Comparison of ENCODE assay signal across 10 cellular contexts in genomic region chr13:98172570-98173405, GRCh38. TPM values are rescaled to one million over a fixed set of nuclear protein-coding genes. Genes with fewer than 3 reads are reported as not detected.
DNase-seq lines count a peak whose midpoint lies in the region; ATAC-seq and TF ChIP-seq lines count a peak whose summit lies in the region.
"Had no signal": no experiment of that assay in that cellular context is flagged by ENCODE, and none has a peak within 500 bp of the region (broad histone marks: within the 10 kb centered on the region; RNA-seq: fewer than 3 reads in every experiment).

No MANE protein-coding gene starts in this region.

- H3K27ac Mint-ChIP-seq in activated naive CD4-positive, alpha-beta T cell treated with anti-CD3 and anti-CD28 coated beads, Interleukin-2, amount 10 ng/mL, durations not matched to agents 7 days and 5 days: no peak overlapping the region
- H3K27ac Mint-ChIP-seq: effector memory CD8-positive, alpha-beta T cell had no signal

- peaks cover 23% of the 10 kb centered on the region for H3K27me3 Mint-ChIP-seq in activated naive CD4-positive, alpha-beta T cell treated with anti-CD3 and anti-CD28 coated beads, Interleukin-2, amount 10 ng/mL, durations not matched to agents 7 days and 5 days

- TF ChIP-seq POLR2A in heart left ventricle (IDR thresholded peaks at IDR 0.05): no peak

- WGBS in heart left ventricle, 4 donors: 35 to 45% (median 41%) methylated on average over 7 of the region's 7 CpGs

- H3K4me2 ChIP-seq in BLaER1 (peak overlapping the region; percentile 41), parathyroid adenoma (ENCODE audit: low read length) (peak overlapping the region; percentile 62)

- peaks cover 25% of the 10 kb centered on the region for H3K9me3 ChIP-seq in BLaER1
- H3K9me3 ChIP-seq in adipocyte (ENCODE audit: control insufficient read depth, low read length): no peaks in the 10 kb centered on the region
- no peaks in the 10 kb centered on the region for H3K9me3 ChIP-seq in heart left ventricle
- no peaks in the 10 kb centered on the region for H3K9me3 ChIP-seq in parathyroid adenoma (ENCODE audit: control insufficient read depth, low read length)
- H3K9me3 ChIP-seq in SJCRH30 (replicated peaks): no peaks in the 10 kb centered on the region

- H3K4me3 ChIP-seq in BLaER1 (no peak overlapping the region), adipocyte (ENCODE audit: low read length) (peak overlapping the region; percentile 67), heart left ventricle (peak overlapping the region in 6 of 12 donors; percentile 25 to 37 (median 28)), parathyroid adenoma (ENCODE audit: low read depth, low read length) (peak overlapping the region; percentile 8), SJCRH30 (no peak overlapping the region)

- H3K9ac ChIP-seq in BLaER1: no peak overlapping the region
- H3K9ac ChIP-seq in adipocyte (ENCODE audit: low read length): peak overlapping the region; percentile 67
- no peak overlapping the region for H3K9ac ChIP-seq in parathyroid adenoma

- DNase-seq in adipocyte (ENCODE audit: low read depth): peak; percentile 58
- DNase-seq in heart left ventricle: no peak
- DNase-seq in NCI-H1105 (lab: John Stamatoyannopoulos, UW): no peak
- DNase-seq in activated naive CD4-positive, alpha-beta T cell treated with anti-CD3 and anti-CD28 coated beads, Interleukin-2, amount 10 ng/mL, durations not matched to agents 7 days and 5 days: no peak
- DNase-seq in SJCRH30: no peak
- DNase-seq: CD4-positive, CD25-positive, alpha-beta regulatory T cell; effector memory CD8-positive, alpha-beta T cell had no signal

- H3K4me1 Mint-ChIP-seq in activated naive CD4-positive, alpha-beta T cell treated with anti-CD3 and anti-CD28 coated beads, Interleukin-2, amount 10 ng/mL, durations not matched to agents 7 days and 5 days: no peaks in the 10 kb centered on the region
- H3K4me1 Mint-ChIP-seq: CD4-positive, CD25-positive, alpha-beta regulatory T cell had no signal

- intact Hi-C loops in heart left ventricle (cut with DNase I): no loop called here

- H3K27ac ChIP-seq in BLaER1: no peak overlapping the region
- H3K27ac ChIP-seq in heart left ventricle: peak overlapping the region; percentile 2 to 76 (median 48)
- H3K27ac ChIP-seq in parathyroid adenoma: peak overlapping the region; percentile 80
- no peak overlapping the region for H3K27ac ChIP-seq in SJCRH30

- no peak overlapping the region for H3K4me3 Mint-ChIP-seq in activated naive CD4-positive, alpha-beta T cell treated with anti-CD3 and anti-CD28 coated beads, Interleukin-2, amount 10 ng/mL, durations not matched to agents 7 days and 5 days
- H3K4me3 Mint-ChIP-seq: CD4-positive, CD25-positive, alpha-beta regulatory T cell; effector memory CD8-positive, alpha-beta T cell had no signal

- H3K36me3 ChIP-seq in BLaER1 (peaks cover 17% of the 10 kb centered on the region), adipocyte (ENCODE audit: control insufficient read depth, insufficient read depth, low read length, severe bottlenecking) (no peaks in the 10 kb centered on the region), heart left ventricle (peaks cover 0 to 4% (median 0%) of the 10 kb centered on the region in 9 donors), parathyroid adenoma (ENCODE audit: control insufficient read depth, insufficient read depth, low read length) (no peaks in the 10 kb centered on the region), SJCRH30 (no peaks in the 10 kb centered on the region; the same call in 1 of the 2 replicates)

- TF ChIP-seq CTCF in heart left ventricle (IDR thresholded peaks at IDR 0.05): no peak
- no peak for TF ChIP-seq CTCF in parathyroid adenoma (IDR thresholded peaks at IDR 0.05)

- H3K79me2 ChIP-seq in parathyroid adenoma: no peaks in the 10 kb centered on the region

- H3K27me3 ChIP-seq in BLaER1 (no peaks in the 10 kb centered on the region), adipocyte (replicated peaks; ENCODE audit: control insufficient read depth, insufficient read depth, low read length) (no peaks in the 10 kb centered on the region), heart left ventricle (no peaks in the 10 kb centered on the region), parathyroid adenoma (ENCODE audit: control insufficient read depth, insufficient read depth, low read length) (no peaks in the 10 kb centered on the region), SJCRH30 (no peaks in the 10 kb centered on the region)

- H3K4me1 ChIP-seq in BLaER1 (peaks cover 33% of the 10 kb centered on the region), adipocyte (ENCODE audit: control insufficient read depth, insufficient read depth, low read length) (peaks cover 42% of the 10 kb centered on the region), heart left ventricle (peaks cover 10 to 48% (median 33%) of the 10 kb centered on the region in 12 donors), parathyroid adenoma (peaks cover 27% of the 10 kb centered on the region), SJCRH30 (peaks cover 14% of the 10 kb centered on the region; the same call in 1 of the 2 replicates)

- peaks cover 35% of the 10 kb centered on the region; the same call in 1 of the 2 replicates for H4K20me1 ChIP-seq in BLaER1

- H3K9me3 Mint-ChIP-seq in activated naive CD4-positive, alpha-beta T cell treated with anti-CD3 and anti-CD28 coated beads, Interleukin-2, amount 10 ng/mL, durations not matched to agents 7 days and 5 days: peaks cover 2% of the 10 kb centered on the region
- H3K9me3 Mint-ChIP-seq: CD4-positive, CD25-positive, alpha-beta regulatory T cell; effector memory CD8-positive, alpha-beta T cell had no signal

- CTCF ChIA-PET in activated naive CD4-positive, alpha-beta T cell treated with anti-CD3 and anti-CD28 coated beads, Interleukin-2, amount 10 ng/mL, durations not matched to agents 7 days and 5 days (lab: Charles Lee): no interaction called here

- no peaks in the 10 kb centered on the region for H3K36me3 Mint-ChIP-seq in activated naive CD4-positive, alpha-beta T cell treated with anti-CD3 and anti-CD28 coated beads, Interleukin-2, amount 10 ng/mL, durations not matched to agents 7 days and 5 days
- H3K36me3 Mint-ChIP-seq: CD4-positive, CD25-positive, alpha-beta regulatory T cell had no signal

- H2AFZ ChIP-seq in parathyroid adenoma: peak overlapping the region; percentile 68

- peak in 2 of 4 donors; percentile 18 to 31 for ATAC-seq in heart left ventricle
- ATAC-seq in GM19397 (IDR thresholded peaks at IDR 0.05; ENCODE audit: unreplicated experiment): no peak
- ATAC-seq: effector memory CD8-positive, alpha-beta T cell had no signal

RNA-seq across cellular contexts. Expression of gene RNF113B, which starts 4.3 kb away (rescaled TPM):
- total RNA-seq in heart left ventricle: not detected
- not detected for polyA plus RNA-seq in heart left ventricle
- not detected in 2 replicates for total RNA-seq in SJCRH30 (2014; rRNA removed; shearing (Covaris generic))
- total RNA-seq: CD4-positive, CD25-positive, alpha-beta regulatory T cell had no signal
- polyA plus RNA-seq: CD4-positive, CD25-positive, alpha-beta regulatory T cell had no signal

RNA-seq across cellular contexts. Expression of gene FARP1, which starts 29.9 kb away (rescaled TPM):
- total RNA-seq in heart left ventricle: 10 to 100 TPM in 8 of 9 donors, 1 to 10 TPM in 1; 9.4 to 51.8 (median 28.0) TPM
- polyA plus RNA-seq in heart left ventricle: 10 to 100 TPM in 1 of 2 donors, 1 to 10 TPM in 1; 7.7 to 18.4 TPM
- 31.2 and 32.5 TPM in 2 replicates for total RNA-seq in SJCRH30 (2014; rRNA removed; shearing (Covaris generic))

Comparison
In these comparisons a context has a peak if more than half of its experiments do, and no peak if none do; other contexts are left out.
1. H3K27ac ChIP-seq: peak in heart left ventricle (12 of 12) and parathyroid adenoma (single experiment); none in BLaER1 (single experiment) and SJCRH30 (single experiment).
2. H3K4me3 ChIP-seq: peak in adipocyte (single experiment) and parathyroid adenoma (single experiment); none in BLaER1 (single experiment) and SJCRH30 (single experiment).